Comparison of ENCODE assay signal across 8 cellular contexts in the genomic region with DNA sequence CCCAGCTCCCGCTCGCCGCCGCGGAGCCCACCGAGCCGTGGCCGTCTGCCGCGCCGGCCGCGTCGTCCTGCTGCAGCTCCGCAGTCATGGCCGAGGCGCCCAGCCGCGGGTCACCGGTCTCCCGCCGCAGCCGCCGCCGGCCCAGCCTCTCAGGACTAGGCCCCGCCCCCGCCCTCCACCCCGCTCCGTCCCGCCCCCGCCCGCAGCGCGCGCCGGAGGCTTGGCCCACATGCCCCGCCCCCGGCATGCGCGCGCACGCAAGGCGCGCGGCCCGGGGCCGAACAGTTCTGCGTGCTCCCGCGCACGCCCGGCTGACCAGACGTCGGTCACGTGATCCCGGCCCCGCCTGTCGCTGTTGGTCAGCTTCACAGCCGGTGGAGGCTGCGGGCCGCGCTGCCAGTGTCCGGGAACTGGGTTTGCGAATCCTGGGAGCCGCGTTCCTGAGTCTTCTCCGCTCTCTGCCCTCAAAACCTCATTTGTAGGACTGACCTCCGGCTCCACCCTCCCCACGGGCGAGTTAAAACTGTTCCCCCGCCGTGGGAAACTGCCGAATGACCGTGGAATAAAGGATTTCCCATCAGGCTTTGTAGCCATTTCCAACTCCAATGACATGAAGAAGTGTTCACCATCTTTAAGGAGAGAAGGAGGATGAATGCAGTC. TPM values are rescaled to one million over a fixed set of nuclear protein-coding genes. Genes with fewer than 3 reads are reported as not detected.
A peak's percentile ranks its signal among the peaks of the same experiment; 100 is the strongest.
DNase-seq lines count a peak whose midpoint lies in the region; ATAC-seq, FAIRE-seq and TF ChIP-seq lines count a peak whose summit lies in the region.

A gene with protein sequence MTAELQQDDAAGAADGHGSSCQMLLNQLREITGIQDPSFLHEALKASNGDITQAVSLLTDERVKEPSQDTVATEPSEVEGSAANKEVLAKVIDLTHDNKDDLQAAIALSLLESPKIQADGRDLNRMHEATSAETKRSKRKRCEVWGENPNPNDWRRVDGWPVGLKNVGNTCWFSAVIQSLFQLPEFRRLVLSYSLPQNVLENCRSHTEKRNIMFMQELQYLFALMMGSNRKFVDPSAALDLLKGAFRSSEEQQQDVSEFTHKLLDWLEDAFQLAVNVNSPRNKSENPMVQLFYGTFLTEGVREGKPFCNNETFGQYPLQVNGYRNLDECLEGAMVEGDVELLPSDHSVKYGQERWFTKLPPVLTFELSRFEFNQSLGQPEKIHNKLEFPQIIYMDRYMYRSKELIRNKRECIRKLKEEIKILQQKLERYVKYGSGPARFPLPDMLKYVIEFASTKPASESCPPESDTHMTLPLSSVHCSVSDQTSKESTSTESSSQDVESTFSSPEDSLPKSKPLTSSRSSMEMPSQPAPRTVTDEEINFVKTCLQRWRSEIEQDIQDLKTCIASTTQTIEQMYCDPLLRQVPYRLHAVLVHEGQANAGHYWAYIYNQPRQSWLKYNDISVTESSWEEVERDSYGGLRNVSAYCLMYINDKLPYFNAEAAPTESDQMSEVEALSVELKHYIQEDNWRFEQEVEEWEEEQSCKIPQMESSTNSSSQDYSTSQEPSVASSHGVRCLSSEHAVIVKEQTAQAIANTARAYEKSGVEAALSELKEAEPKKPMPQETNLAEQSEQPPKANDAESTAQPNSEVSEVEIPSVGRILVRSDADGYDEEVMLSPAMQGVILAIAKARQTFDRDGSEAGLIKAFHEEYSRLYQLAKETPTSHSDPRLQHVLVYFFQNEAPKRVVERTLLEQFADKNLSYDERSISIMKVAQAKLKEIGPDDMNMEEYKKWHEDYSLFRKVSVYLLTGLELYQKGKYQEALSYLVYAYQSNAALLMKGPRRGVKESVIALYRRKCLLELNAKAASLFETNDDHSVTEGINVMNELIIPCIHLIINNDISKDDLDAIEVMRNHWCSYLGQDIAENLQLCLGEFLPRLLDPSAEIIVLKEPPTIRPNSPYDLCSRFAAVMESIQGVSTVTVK (minus strand): TSS at position 159 of the 660 bp plus-strand sequence. CDS start 71 bp downstream, at position 88.

- H3K27ac ChIP-seq in cardiac muscle cell, result peak within 1 kb of the TSS; percentile 97
- peak within 1 kb of the TSS; percentile 90 for H3K27ac ChIP-seq in trophoblast cell (ENCODE audit: low read depth, low read length)
- peak within 1 kb of the TSS; percentile 79 to 93 (median 90) for H3K27ac ChIP-seq in tibial nerve

- peak within 1 kb of the TSS; percentile 93 for H3K4me2 ChIP-seq in trophoblast cell (ENCODE audit: low read length)

- WGBS in trophoblast cell (ENCODE audit: extremely low coverage, insufficient coverage, insufficient read length), result no CpG with 5 or more reads among the region's 74 CpGs
- 0 to 1% methylated on average over 8 to 31 of the region's 74 CpGs for WGBS in tibial nerve, 2 donors

- peak within 1 kb of the TSS; percentile 100 for H4K8ac ChIP-seq in trophoblast cell (ENCODE audit: low read depth, low read length)

- peak; percentile 87 for ATAC-seq in HG02759 (IDR thresholded peaks at IDR 0.05; ENCODE audit: unreplicated experiment)

- peak within 1 kb of the TSS; percentile 99 for H4K12ac ChIP-seq in trophoblast cell (ENCODE audit: low read depth, low read length)

- H4K91ac ChIP-seq in trophoblast cell (ENCODE audit: low read depth, low read length), result peak within 1 kb of the TSS; percentile 94

- H3K27me3 ChIP-seq in adipocyte (replicated peaks; ENCODE audit: control insufficient read depth, insufficient read depth, low read length) (no peaks in the 10 kb centered on the region), cardiac muscle cell (no peaks in the 10 kb centered on the region), trophoblast cell (ENCODE audit: insufficient read depth, low read length) (no peaks in the 10 kb centered on the region), tibial nerve (no peaks in the 10 kb centered on the region)

- H3K4me1 ChIP-seq in adipocyte (ENCODE audit: control insufficient read depth, insufficient read depth, low read length) (peaks cover 10% of the 10 kb centered on the region), cardiac muscle cell (ENCODE audit: low read depth) (peaks cover 24% of the 10 kb centered on the region), trophoblast cell (ENCODE audit: control insufficient read depth in 1 of 2, insufficient read depth in 2 of 2, low read length in 2 of 2) (peaks cover 2 to 4% of the 10 kb centered on the region in 2 experiments), tibial nerve (peaks cover 0 to 40% (median 5%) of the 10 kb centered on the region in 4 donors)

- peak; percentile 87 for DNase-seq in GM12891 (ENCODE audit: insufficient read length, low spot score)
- peak; percentile 89 for DNase-seq in NCI-H128 (lab: John Stamatoyannopoulos, UW; ENCODE audit: unreplicated experiment)
- peak; percentile 62 for DNase-seq in T follicular helper cell (ENCODE audit: low read depth)
- peak; percentile 99 for DNase-seq in adipocyte (ENCODE audit: low read depth)
- peak; percentile 98 to 99 for DNase-seq in cardiac muscle cell (ENCODE audit: low read depth in 1 of 2, low spot score in 1 of 2)
- DNase-seq in trophoblast cell, result peak; percentile 98 to 99
- peak; percentile 95 to 96 for DNase-seq in tibial nerve (ENCODE audit: low spot score in 2 of 2)

- H3K79me1 ChIP-seq in trophoblast cell (ENCODE audit: low read length), result peaks cover 9% of the 10 kb centered on the region

- TF ChIP-seq POLR2A in GM12891 (IDR thresholded peaks at IDR 0.05; ENCODE audit: low read depth, low read length) (peak; percentile 89), tibial nerve (IDR thresholded peaks at IDR 0.05) (peak; percentile 64 to 65)

- H3K36me3 ChIP-seq in adipocyte (ENCODE audit: control insufficient read depth, insufficient read depth, low read length, severe bottlenecking) (no peaks in the 10 kb centered on the region), cardiac muscle cell (no peaks in the 10 kb centered on the region), trophoblast cell (ENCODE audit: control insufficient read depth in 1 of 2, insufficient read depth in 2 of 2, low read length in 2 of 2) (no peaks in the 10 kb centered on the region), tibial nerve (no peaks in the 10 kb centered on the region)

- H3K4ac ChIP-seq in trophoblast cell (ENCODE audit: low read depth, low read length), result peak within 1 kb of the TSS; percentile 96

- TF ChIP-seq CTCF in cardiac muscle cell (IDR thresholded peaks at IDR 0.05; ENCODE audit: low read depth, low read length) (no peak), tibial nerve (IDR thresholded peaks at IDR 0.05) (no peak)

- peak; percentile 97 for FAIRE-seq in GM12891 (lab: Jason Lieb, UNC)

- H3K9ac ChIP-seq in adipocyte (ENCODE audit: low read length), result peak within 1 kb of the TSS; percentile 97
- H3K9ac ChIP-seq in trophoblast cell (ENCODE audit: low read length), result peak within 1 kb of the TSS; percentile 95

- peak within 1 kb of the TSS; percentile 83 for H2BK5ac ChIP-seq in trophoblast cell (ENCODE audit: low read depth, low read length, poor library complexity)

- H2AK5ac ChIP-seq in trophoblast cell (ENCODE audit: low read length), result peak within 1 kb of the TSS; percentile 63

- H2AFZ ChIP-seq in trophoblast cell (ENCODE audit: insufficient read depth, low read length, poor library complexity), result peak within 1 kb of the TSS; percentile 100

- peak within 1 kb of the TSS; percentile 94 for H2BK120ac ChIP-seq in trophoblast cell (ENCODE audit: insufficient read depth, low read length, poor library complexity)

- H3K23ac ChIP-seq in trophoblast cell (ENCODE audit: low read length), result no peak within 1 kb of the TSS

- peak; percentile 60 to 82 for TF ChIP-seq EP300 in tibial nerve (IDR thresholded peaks at IDR 0.05)

- peaks cover 7% of the 10 kb centered on the region for H3K79me2 ChIP-seq in trophoblast cell (ENCODE audit: control insufficient read depth, insufficient read depth, low read length, poor library complexity)

- H2BK12ac ChIP-seq in trophoblast cell (ENCODE audit: low read length), result peak within 1 kb of the TSS; percentile 83

- peak within 1 kb of the TSS; percentile 98 for H3K18ac ChIP-seq in trophoblast cell (ENCODE audit: low read length)

- peak within 1 kb of the TSS; percentile 99 for H3K14ac ChIP-seq in trophoblast cell (ENCODE audit: low read length)

- H3K4me3 ChIP-seq in adipocyte (ENCODE audit: low read length), result peak within 1 kb of the TSS; percentile 92
- H3K4me3 ChIP-seq in cardiac muscle cell, result peak within 1 kb of the TSS; percentile 85
- peak within 1 kb of the TSS; percentile 86 for H3K4me3 ChIP-seq in trophoblast cell (ENCODE audit: low read depth, low read length)
- peak within 1 kb of the TSS; percentile 61 to 84 (median 70) for H3K4me3 ChIP-seq in tibial nerve

- H3K9me3 ChIP-seq in adipocyte (ENCODE audit: control insufficient read depth, low read length), result no peaks in the 10 kb centered on the region
- H3K9me3 ChIP-seq in cardiac muscle cell (ENCODE audit: low read depth), result no peaks in the 10 kb centered on the region
- H3K9me3 ChIP-seq in trophoblast cell (ENCODE audit: insufficient read depth, low read depth, low read length), result no peaks in the 10 kb centered on the region
- no peaks in the 10 kb centered on the region for H3K9me3 ChIP-seq in tibial nerve

TF ChIP-seq in GM12891, 5 proteins besides CTCF, POLR2A, EP300 and RAD21:
- no peak for TF ChIP-seq SPI1 (IDR thresholded peaks at IDR 0.05; ENCODE audit: low read depth, low read length)
- no peak for TF ChIP-seq POU2F2 (IDR thresholded peaks at IDR 0.05; ENCODE audit: low read depth, low read length)
- peak; percentile 93 for TF ChIP-seq POLR2AphosphoS5 (IDR thresholded peaks at IDR 0.05; ENCODE audit: low read depth, low read length)
- TF ChIP-seq PAX5 (IDR thresholded peaks at IDR 0.05; ENCODE audit: insufficient read depth, low read length, severe bottlenecking), result peak; percentile 45
- TF ChIP-seq TAF1 (IDR thresholded peaks at IDR 0.05; ENCODE audit: low read depth, low read length), result peak; percentile 78

RNA-seq across cellular contexts. Expression of the gene that starts here (rescaled TPM):
- 12.2 TPM for polyA plus RNA-seq in GM12891 (2012; ENCODE audit: low read depth, missing spikeins)
- 95.9 and 148 TPM in 2 replicates for total RNA-seq in cardiac muscle cell
- 99.2 and 105 TPM in 2 replicates for polyA plus RNA-seq in cardiac muscle cell
- polyA plus RNA-seq in trophoblast cell (2013), result 20.5 and 22.3 TPM in 2 replicates
- 10 to 100 TPM; 10.7 to 20.4 (median 15.4) TPM for total RNA-seq in tibial nerve

Comparison
In these comparisons a context has a peak if more than half of its experiments do, and no peak if none do; other contexts are left out.
1. Peak in every context shown above with its lines: DNase-seq, ATAC-seq, H3K4me3 ChIP-seq and H3K27ac ChIP-seq.